ENCODE assay signal across 33 cellular contexts in genomic region chr11:59069082-59069481, GRCh38. TPM values are rescaled to one million over a fixed set of nuclear protein-coding genes. Genes with fewer than 3 reads are reported as not detected.
"Had no signal": no experiment of that assay in that cellular context is flagged by ENCODE, and none has a peak within 500 bp of the region (broad histone marks: within the 10 kb centered on the region; RNA-seq: fewer than 3 reads in every experiment).

No MANE protein-coding gene starts in this region.

- H3K4me3 ChIP-seq: esophagus muscularis mucosa, heart right ventricle, pancreas, prostate gland, skin epidermis, thoracic aorta had no signal

- DNase-seq: activated CD4-positive, alpha-beta memory T cell treated with anti-CD3 and anti-CD28 coated beads for 36 hours; activated CD4-positive, alpha-beta T cell treated with anti-CD3 and anti-CD28 coated beads for 48 hours; activated CD8-positive, alpha-beta memory T cell treated with anti-CD3 and anti-CD28 coated beads, Interleukin-2, amount 50 U/mL, for 4 hours; activated gamma-delta T cell treated with Interleukin-2 at 50 U/mL for 16 hours; activated naive CD4-positive, alpha-beta T cell treated with anti-CD3 and anti-CD28 coated beads, Interleukin-2, amount 50 U/mL, for 16 hours; activated T-cell treated with anti-CD3 and anti-CD28 coated beads, Interleukin-2, amount 50 U/mL, for 1 hour; amniotic stem cell; brain microvascular endothelial cell; central memory CD4-positive, alpha-beta T cell; foreskin melanocyte; heart right ventricle; midbrain; naive thymus-derived CD4-positive, alpha-beta T cell; pancreas; retina; stimulated activated CD4-positive, alpha-beta T cell treated with anti-CD3 and anti-CD28 coated beads, Interleukin-12 subunit alpha, Interleukin-12 subunit beta, amount 100 ng/mL, for 4 hours; stimulated activated CD4-positive, alpha-beta T cell treated with anti-CD3 and anti-CD28 coated beads, Interleukin-4, amount 100 ng/mL, for 1 hour; trophoblast cell had no signal

- ATAC-seq: heart right ventricle; naive thymus-derived CD4-positive, alpha-beta T cell; pancreas; sciatic nerve had no signal

- H3K9me3 ChIP-seq: esophagus muscularis mucosa, pancreas, prostate gland, thoracic aorta had no signal

- H3K4me1 ChIP-seq: esophagus muscularis mucosa, heart right ventricle, pancreas, prostate gland had no signal

- H3K27me3 ChIP-seq: brain microvascular endothelial cell had no signal

- H3K36me3 ChIP-seq: brain microvascular endothelial cell, esophagus muscularis mucosa, heart right ventricle, pancreas, prostate gland, thoracic aorta had no signal

- H3K27ac ChIP-seq: brain microvascular endothelial cell, esophagus muscularis mucosa, heart right ventricle, pancreas, prostate gland, skin epidermis, thoracic aorta, VCaP had no signal

- FAIRE-seq: astrocyte, endothelial cell of umbilical vein, pancreas, urothelium cell line had no signal

RNA-seq across cellular contexts. Expression of gene GLYATL1B, which starts 17.0 kb away (rescaled TPM):
- total RNA-seq: activated CD4-positive, alpha-beta memory T cell treated with anti-CD3 and anti-CD28 coated beads for 36 hours; activated CD8-positive, alpha-beta memory T cell treated with anti-CD3 and anti-CD28 coated beads for 36 hours; astrocyte; endothelial cell of umbilical vein; esophagus muscularis mucosa; glomerular endothelial cell; heart right ventricle; liver; naive thymus-derived CD4-positive, alpha-beta T cell; pancreas; prostate gland; sciatic nerve; subcutaneous adipose tissue; T-helper 1 cell treated with Interleukin-12 subunit alpha and Interleukin-12 subunit beta and Interleukin-4 antibody, amounts not matched to agents 30 ng/mL and 1 ng/mL, for 36 hours; thoracic aorta had no signal
- polyA plus RNA-seq: endothelial cell of umbilical vein; heart right ventricle; liver; naive thymus-derived CD4-positive, alpha-beta T cell; neural cell; pancreas had no signal

RNA-seq across cellular contexts. Expression of gene FAM111B, which starts 38.0 kb away (rescaled TPM):
- polyA plus RNA-seq: naive thymus-derived CD4-positive, alpha-beta T cell had no signal
